ENCODE assay signal across 9 cellular contexts in the genomic region with DNA sequence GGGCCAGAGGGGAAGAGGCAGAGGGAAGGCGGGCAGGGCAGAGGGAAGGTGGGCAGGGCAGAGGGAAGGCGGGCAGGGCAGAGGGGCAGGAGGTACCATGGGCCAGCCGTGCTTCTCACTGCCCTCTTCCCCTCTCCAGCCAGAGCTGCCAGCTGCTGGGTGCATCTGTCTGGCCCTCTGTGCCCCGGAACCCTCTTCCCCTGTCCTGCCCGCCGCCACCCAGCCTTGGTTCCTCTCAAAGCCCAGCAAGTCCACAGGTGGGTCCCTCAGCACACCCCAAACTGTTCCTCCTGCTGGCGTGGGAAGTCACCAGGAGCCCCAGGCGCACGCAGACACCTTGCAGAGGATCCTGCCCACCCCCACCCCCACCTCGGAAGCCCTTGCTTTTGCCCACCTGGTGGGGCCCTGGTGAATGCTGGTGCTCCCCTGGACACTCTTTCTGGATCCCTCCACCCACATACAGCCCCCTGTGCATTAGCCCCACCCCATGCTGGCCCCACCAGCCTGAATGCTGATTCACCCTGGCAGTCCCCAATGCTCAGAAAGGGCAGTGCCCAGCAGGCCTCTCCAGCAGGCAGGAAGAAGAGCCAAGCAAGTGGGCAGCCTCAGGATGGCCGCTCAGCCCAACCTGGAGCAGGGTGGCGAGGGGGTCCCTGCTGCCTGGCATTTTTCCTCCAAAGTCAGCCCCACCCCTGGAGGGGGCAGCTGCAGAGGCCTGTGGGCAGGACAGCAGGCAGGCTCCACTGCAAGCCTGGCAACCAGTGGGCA. TPM values are rescaled to one million over a fixed set of nuclear protein-coding genes. Genes with fewer than 3 reads are reported as not detected.
A peak's percentile ranks its signal among the peaks of the same experiment; 100 is the strongest.
DNase-seq lines count a peak whose midpoint lies in the region; ATAC-seq, FAIRE-seq and TF ChIP-seq lines count a peak whose summit lies in the region.
"Had no signal": no experiment of that assay in that cellular context is flagged by ENCODE, and none has a peak within 500 bp of the region (broad histone marks: within the 10 kb centered on the region; RNA-seq: fewer than 3 reads in every experiment).

No MANE protein-coding gene starts in this region.

- no peaks in the 10 kb centered on the region for H3K27me3 Mint-ChIP-seq in activated T-cell treated with anti-CD3 and anti-CD28 coated beads, Interleukin-2, amount 50 U/mL, for 4 hours (ENCODE audit: low read depth)
- peaks cover 0 to 6% (median 0%) of the 10 kb centered on the region in 5 donors for H3K27me3 Mint-ChIP-seq in naive thymus-derived CD4-positive, alpha-beta T cell

- peaks cover 0 to 10% (median 2%) of the 10 kb centered on the region in 4 experiments; a peak in 4 of 7 replicates for H3K27me3 ChIP-seq in H1 (replicated peaks in 1 of 4; ENCODE audit: control insufficient read depth in 3 of 4, extremely low read depth in 1 of 4, insufficient read depth in 3 of 4, low read length in 3 of 4)
- no peaks in the 10 kb centered on the region for H3K27me3 ChIP-seq in naive thymus-derived CD4-positive, alpha-beta T cell (ENCODE audit: control insufficient read depth in 2 of 2, insufficient read depth in 2 of 2, low read length in 2 of 2)
- H3K27me3 ChIP-seq in tibial nerve = no peaks in the 10 kb centered on the region

- H3K4me3 ChIP-seq in H1 (ENCODE audit: extremely low read depth in 1 of 4, insufficient read depth in 2 of 4, low read depth in 3 of 4, low read length in 4 of 4) = no peak overlapping the region
- H3K4me3 ChIP-seq in naive thymus-derived CD4-positive, alpha-beta T cell (ENCODE audit: low read length) = no peak overlapping the region
- H3K4me3 ChIP-seq in tibial nerve = peak overlapping the region in 1 of 4 donors; percentile 63

- no peaks in the 10 kb centered on the region for H3K36me3 ChIP-seq in H1 (ENCODE audit: control insufficient read depth in 2 of 4, insufficient read depth in 4 of 4, low read length in 3 of 4)
- no peaks in the 10 kb centered on the region for H3K36me3 ChIP-seq in naive thymus-derived CD4-positive, alpha-beta T cell (ENCODE audit: control insufficient read depth in 2 of 3, insufficient read depth in 3 of 3, low read length in 3 of 3)
- no peaks in the 10 kb centered on the region for H3K36me3 ChIP-seq in tibial nerve

- H3K14ac ChIP-seq in H1 (ENCODE audit: insufficient read length) = no peak overlapping the region

- no peak overlapping the region for H3K9ac ChIP-seq in H1 (replicated peaks in 1 of 4; ENCODE audit: extremely low read depth in 1 of 4, low read depth in 3 of 4, low read length in 3 of 4)

- no peak overlapping the region for H2BK15ac ChIP-seq in H1 (ENCODE audit: low read length)

- H3K79me2 ChIP-seq in H1 (ENCODE audit: control insufficient read depth in 1 of 2, insufficient read depth in 2 of 2, low read length in 2 of 2) = no peaks in the 10 kb centered on the region

- peaks cover 10% of the 10 kb centered on the region for H3K23me2 ChIP-seq in H1 (ENCODE audit: low read depth, low read length)

- H2AFZ ChIP-seq in H1 (ENCODE audit: low read length) = no peak overlapping the region

- H3K18ac ChIP-seq in H1 (ENCODE audit: extremely low read depth, low read length) = no peak overlapping the region; the same call in 1 of the 2 replicates

- peaks cover 7% of the 10 kb centered on the region for H3K9me3 Mint-ChIP-seq in activated T-cell treated with anti-CD3 and anti-CD28 coated beads, Interleukin-2, amount 50 U/mL, for 4 hours
- H3K9me3 Mint-ChIP-seq in naive thymus-derived CD4-positive, alpha-beta T cell = peaks cover 0 to 10% (median 0%) of the 10 kb centered on the region in 11 donors

- POLR2A ChIA-PET in H1 (lab: Charles Lee; ENCODE audit: partially characterized antibody) = no interaction called here
- POLR2A ChIA-PET in naive thymus-derived CD4-positive, alpha-beta T cell (lab: Charles Lee) = no interaction called here

- no peak overlapping the region for H2BK20ac ChIP-seq in H1 (ENCODE audit: low read length)

- TF ChIP-seq CTCF in H1 (IDR thresholded peaks at IDR 0.05; ENCODE audit: control extremely low read depth in 1 of 3, insufficient read depth in 1 of 3, low read depth in 1 of 3, low read length in 3 of 3) = no peak
- TF ChIP-seq CTCF in tibial nerve (IDR thresholded peaks at IDR 0.05) = no peak

- H3K4me1 Mint-ChIP-seq in activated T-cell treated with anti-CD3 and anti-CD28 coated beads, Interleukin-2, amount 50 U/mL, for 4 hours (ENCODE audit: low read depth) = peaks cover 17% of the 10 kb centered on the region
- H3K4me1 Mint-ChIP-seq in naive thymus-derived CD4-positive, alpha-beta T cell = peaks cover 0 to 37% (median 25%) of the 10 kb centered on the region in 7 donors

- TF ChIP-seq EP300 in H1 (IDR thresholded peaks at IDR 0.05; ENCODE audit: borderline replicate concordance in 1 of 2, low read depth in 2 of 2, low read length in 2 of 2) (no peak), tibial nerve (IDR thresholded peaks at IDR 0.05) (no peak)

- TF ChIP-seq POLR2A in H1 (IDR thresholded peaks at IDR 0.05; ENCODE audit: control extremely low read depth in 1 of 2, low read depth in 2 of 2, low read length in 2 of 2) (no peak), tibial nerve (IDR thresholded peaks at IDR 0.05) (no peak)

- H4K91ac ChIP-seq in H1 (replicated peaks; ENCODE audit: insufficient read length, low read length) = no peak overlapping the region

- H4K5ac ChIP-seq in H1 (ENCODE audit: insufficient read length, low read depth, low read length) = no peak overlapping the region

- H3K4me1 ChIP-seq in H1 (replicated peaks in 1 of 4; ENCODE audit: control insufficient read depth in 3 of 4, insufficient read depth in 4 of 4, low read length in 3 of 4) (peaks cover 0 to 18% (median 12%) of the 10 kb centered on the region in 4 experiments; a peak in 6 of 7 replicates), tibial nerve (peaks cover 0 to 41% (median 21%) of the 10 kb centered on the region in 4 donors)
- H3K4me1 ChIP-seq in naive thymus-derived CD4-positive, alpha-beta T cell (ENCODE audit: control insufficient read depth in 2 of 2, insufficient read depth in 2 of 2, low read length in 2 of 2) = peaks cover 9 to 10% of the 10 kb centered on the region in 2 donors

- H3K27ac ChIP-seq in H1 (ENCODE audit: low read depth, low read length) = no peak overlapping the region
- peak overlapping the region; percentile 77 for H3K27ac ChIP-seq in naive thymus-derived CD4-positive, alpha-beta T cell (ENCODE audit: low read depth, low read length)
- H3K27ac ChIP-seq in tibial nerve = peak overlapping the region; percentile 91 to 98 (median 97)

- intact Hi-C loops in naive thymus-derived CD4-positive, alpha-beta T cell (cut with micrococcal nuclease) = loop anchor here (5.0 kb wide), 2 partner anchors 88 to 142 kb away; partner anchors contain the start of genes INPP5A (in 1 of the 2) and STK32C (in 1 of the 2)

- H3K27ac Mint-ChIP-seq in naive thymus-derived CD4-positive, alpha-beta T cell = peak overlapping the region in 8 of 9 donors; percentile 23 to 88 (median 81)

- peak overlapping the region; percentile 50 for H3K4me3 Mint-ChIP-seq in activated T-cell treated with anti-CD3 and anti-CD28 coated beads, Interleukin-2, amount 50 U/mL, for 4 hours
- H3K4me3 Mint-ChIP-seq in naive thymus-derived CD4-positive, alpha-beta T cell = peak overlapping the region; percentile 39 to 80 (median 60)

- no peak for DNase-seq in activated T-cell treated with anti-CD3 and anti-CD28 coated beads, Interleukin-2, amount 50 U/mL, for 4 hours
- no peak for DNase-seq in activated T-cell treated with anti-CD3 and anti-CD28 coated beads for 4 hours
- no peak for DNase-seq in H1 (ENCODE audit: low read depth in 1 of 2, low spot score in 2 of 2)
- DNase-seq in naive thymus-derived CD4-positive, alpha-beta T cell = peak in 1 of 9 donors; percentile 20
- no peak for DNase-seq in tibial nerve (ENCODE audit: low spot score in 2 of 2)
- DNase-seq in epidermal melanocyte (ENCODE audit: insufficient read length, low spot score) = no peak
- no peak for DNase-seq in NOMO-1 treated with DMSO at 0.1 percent for 48 hours (lab: John Stamatoyannopoulos, UW; ENCODE audit: unreplicated experiment)
- DNase-seq in activated CD8-positive, alpha-beta memory T cell treated with anti-CD3 and anti-CD28 coated beads, Interleukin-2, amount 50 U/mL, for 4 hours = no peak

- H3K4me2 ChIP-seq in H1 (ENCODE audit: insufficient read depth in 1 of 2, low read depth in 2 of 2, low read length in 2 of 2) = peak overlapping the region; percentile 27 to 69; a peak in 2 of 4 replicates

- no peak overlapping the region for H2BK5ac ChIP-seq in H1 (ENCODE audit: low read depth, low read length)

- 88% methylated on average over 10 of the region's 12 CpGs; no CpG with 5 or more reads in 1 of the 2 experiments for whole genome bisulfite sequencing in H1 (ENCODE audit: extremely low coverage in 1 of 2, insufficient coverage in 1 of 2, insufficient read length in 1 of 2, insufficient replicate concordance in 2 of 2, low coverage in 1 of 2, low lambda C conversion rate in 2 of 2, missing lambda C conversion rate in 1 of 2), 2 experiments
- 77 to 78% methylated on average over 9 of the region's 12 CpGs for WGBS in tibial nerve, 2 donors

- peak overlapping the region; percentile 46 for H3K56ac ChIP-seq in H1 (replicated peaks; ENCODE audit: insufficient read length, low read depth, low read length)

- H2AK5ac ChIP-seq in H1 (ENCODE audit: low read depth, low read length) = no peak overlapping the region; the same call in 1 of the 2 replicates

- H3K4ac ChIP-seq in H1 (replicated peaks; ENCODE audit: insufficient read length, low read depth, low read length) = no peak overlapping the region

- H2BK120ac ChIP-seq in H1 (replicated peaks; ENCODE audit: low read depth, low read length) = no peak overlapping the region

- H3K79me1 ChIP-seq in H1 (ENCODE audit: low read depth, low read length) = no peaks in the 10 kb centered on the region

- no peak for TF ChIP-seq RAD21 in H1 (IDR thresholded peaks at IDR 0.05 in 1 of 2, conservative IDR thresholded peaks at IDR 0.05 in 1 of 2; ENCODE audit: low read depth in 2 of 2, low read length in 2 of 2)

- no peak for FAIRE-seq in H1 (lab: Jason Lieb, UNC)
- FAIRE-seq: keratinocyte had no signal

- peaks cover 0 to 7% of the 10 kb centered on the region in 2 experiments for H4K20me1 ChIP-seq in H1 (replicated peaks in 1 of 2; ENCODE audit: control insufficient read depth in 1 of 2, insufficient read depth in 2 of 2, low read length in 2 of 2)

- CTCF ChIA-PET in H1 (lab: Charles Lee; ENCODE audit: partially characterized antibody) = no interaction called here
- CTCF ChIA-PET in naive thymus-derived CD4-positive, alpha-beta T cell (lab: Charles Lee) = no interaction called here

- H2BK12ac ChIP-seq in H1 (ENCODE audit: low read depth, low read length) = no peak overlapping the region

- H3K36me3 Mint-ChIP-seq in activated T-cell treated with anti-CD3 and anti-CD28 coated beads, Interleukin-2, amount 50 U/mL, for 4 hours (ENCODE audit: insufficient read depth) = no peaks in the 10 kb centered on the region
- H3K36me3 Mint-ChIP-seq in naive thymus-derived CD4-positive, alpha-beta T cell = peaks cover 0 to 7% (median 0%) of the 10 kb centered on the region in 5 donors

- H3K9me3 ChIP-seq in H1 (ENCODE audit: insufficient read depth in 2 of 2, low read depth in 1 of 2, low read length in 1 of 2) (no peaks in the 10 kb centered on the region), tibial nerve (no peaks in the 10 kb centered on the region)
- H3K9me3 ChIP-seq in naive thymus-derived CD4-positive, alpha-beta T cell (ENCODE audit: control insufficient read depth in 2 of 3, low read length in 3 of 3) = no peaks in the 10 kb centered on the region

- peak overlapping the region; percentile 40; the same call in 1 of the 2 replicates for H4K8ac ChIP-seq in H1 (ENCODE audit: extremely low read depth, insufficient read depth, low read length)

- H3K23ac ChIP-seq in H1 (ENCODE audit: insufficient read length) = no peak overlapping the region

- ATAC-seq in activated T-cell treated with anti-CD3 and anti-CD28 coated beads, Interleukin-2, amount 50 U/mL, for 4 hours = no peak
- ATAC-seq in naive thymus-derived CD4-positive, alpha-beta T cell = no peak

RNA-seq across cellular contexts. Expression of gene PWWP2B, which starts 1.9 kb away (rescaled TPM):
- total RNA-seq in activated T-cell treated with anti-CD3 and anti-CD28 coated beads, Interleukin-2, amount 50 U/mL, for 4 hours = 1 to 10 TPM; 3.3 to 4.3 (median 4.1) TPM
- total RNA-seq in H1 (2021; fragmentation: NEBNext Ultra II Directional; extraction: Animal tissue kit (Norgen Biotek cat#: 25700)) = 10.8 and 11.0 TPM in 2 replicates
- polyA plus RNA-seq in H1 (2011; rRNA removed) = 5.3 and 9.4 TPM in 2 replicates
- polyA plus RNA-seq in H1 (2011; cell fraction: cytosol; rRNA removed) = 7.2 TPM
- 17.0 TPM for polyA plus RNA-seq in H1 (2011; cell fraction: nucleus; rRNA removed)
- polyA plus RNA-seq in H1 (2012, experiment 1 of 2) = 4.8 to 8.4 TPM (median 8.0 TPM) in 4 replicates
- polyA plus RNA-seq in H1 (2012, experiment 2 of 2) = 6.0 TPM
- polyA plus RNA-seq in H1 (2013, experiment 1 of 2) = 6.0 TPM
- polyA plus RNA-seq in H1 (2013, experiment 2 of 2) = 5.5 TPM
- 1.2 and 1.4 TPM in 2 replicates for polyA minus RNA-seq in H1 (2011; rRNA and poly(A)+ RNA removed)
- polyA minus RNA-seq in H1 (2011; cell fraction: cytosol; rRNA and poly(A)+ RNA removed) = 5.2 TPM
- polyA minus RNA-seq in H1 (2011; cell fraction: nucleus; rRNA and poly(A)+ RNA removed) = 7.0 TPM
- total RNA-seq in naive thymus-derived CD4-positive, alpha-beta T cell = 10 to 100 TPM in 4 of 5 experiments, 1 to 10 TPM in 1; 9.1 to 22.2 (median 12.1) TPM
- 1 to 10 TPM; 1.5 to 3.6 TPM for polyA plus RNA-seq in naive thymus-derived CD4-positive, alpha-beta T cell
- 10 to 100 TPM; 12.6 to 23.7 (median 15.1) TPM for total RNA-seq in tibial nerve
